1 cellular context compared by ENCODE assay signal in the genomic region with DNA sequence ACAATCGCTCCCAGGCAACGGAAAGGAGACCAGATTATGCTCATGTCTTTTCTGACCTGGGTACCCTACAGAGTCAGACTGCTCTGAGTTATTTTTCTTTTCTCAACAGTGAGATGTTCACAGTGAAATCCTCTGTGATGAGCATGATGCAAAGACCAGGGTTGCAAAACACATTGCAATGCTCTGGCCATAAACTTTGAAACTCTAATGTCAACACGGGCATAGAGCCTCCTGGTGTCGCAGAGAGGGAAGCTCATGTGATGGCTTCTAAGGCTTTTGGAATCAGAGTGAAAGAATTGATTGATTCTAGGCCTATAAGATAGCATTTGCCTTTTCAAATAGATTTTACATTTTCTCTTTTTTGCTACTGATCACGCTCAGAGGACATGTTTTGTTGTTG.
TF ChIP-seq lines count a peak whose summit lies in the region.

No MANE protein-coding gene starts in this region.

TF ChIP-seq in HepG2, 621 proteins besides CTCF, POLR2A, EP300 and RAD21 (continued from another document and continues in another):
- TF ChIP-seq, protein P1, sequence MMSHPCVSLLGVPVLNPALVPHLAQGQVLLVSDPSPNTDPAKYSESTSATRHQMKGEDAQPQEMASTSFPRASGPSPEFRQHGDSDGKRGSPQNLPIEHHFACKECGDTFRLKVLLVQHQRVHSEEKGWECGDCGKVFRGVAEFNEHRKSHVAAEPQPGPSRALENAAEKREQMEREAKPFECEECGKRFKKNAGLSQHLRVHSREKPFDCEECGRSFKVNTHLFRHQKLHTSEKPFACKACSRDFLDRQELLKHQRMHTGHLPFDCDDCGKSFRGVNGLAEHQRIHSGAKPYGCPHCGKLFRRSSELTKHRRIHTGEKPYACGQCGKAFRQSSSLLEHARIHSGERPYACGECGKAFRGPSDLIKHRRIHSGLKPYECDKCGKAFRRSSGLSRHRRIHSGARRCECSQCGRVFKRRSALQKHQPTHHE (CRISPR knock-in tag; IDR thresholded peaks at IDR 0.05; ENCODE audit: borderline replicate concordance), result no peak
- TF ChIP-seq, protein P2, sequence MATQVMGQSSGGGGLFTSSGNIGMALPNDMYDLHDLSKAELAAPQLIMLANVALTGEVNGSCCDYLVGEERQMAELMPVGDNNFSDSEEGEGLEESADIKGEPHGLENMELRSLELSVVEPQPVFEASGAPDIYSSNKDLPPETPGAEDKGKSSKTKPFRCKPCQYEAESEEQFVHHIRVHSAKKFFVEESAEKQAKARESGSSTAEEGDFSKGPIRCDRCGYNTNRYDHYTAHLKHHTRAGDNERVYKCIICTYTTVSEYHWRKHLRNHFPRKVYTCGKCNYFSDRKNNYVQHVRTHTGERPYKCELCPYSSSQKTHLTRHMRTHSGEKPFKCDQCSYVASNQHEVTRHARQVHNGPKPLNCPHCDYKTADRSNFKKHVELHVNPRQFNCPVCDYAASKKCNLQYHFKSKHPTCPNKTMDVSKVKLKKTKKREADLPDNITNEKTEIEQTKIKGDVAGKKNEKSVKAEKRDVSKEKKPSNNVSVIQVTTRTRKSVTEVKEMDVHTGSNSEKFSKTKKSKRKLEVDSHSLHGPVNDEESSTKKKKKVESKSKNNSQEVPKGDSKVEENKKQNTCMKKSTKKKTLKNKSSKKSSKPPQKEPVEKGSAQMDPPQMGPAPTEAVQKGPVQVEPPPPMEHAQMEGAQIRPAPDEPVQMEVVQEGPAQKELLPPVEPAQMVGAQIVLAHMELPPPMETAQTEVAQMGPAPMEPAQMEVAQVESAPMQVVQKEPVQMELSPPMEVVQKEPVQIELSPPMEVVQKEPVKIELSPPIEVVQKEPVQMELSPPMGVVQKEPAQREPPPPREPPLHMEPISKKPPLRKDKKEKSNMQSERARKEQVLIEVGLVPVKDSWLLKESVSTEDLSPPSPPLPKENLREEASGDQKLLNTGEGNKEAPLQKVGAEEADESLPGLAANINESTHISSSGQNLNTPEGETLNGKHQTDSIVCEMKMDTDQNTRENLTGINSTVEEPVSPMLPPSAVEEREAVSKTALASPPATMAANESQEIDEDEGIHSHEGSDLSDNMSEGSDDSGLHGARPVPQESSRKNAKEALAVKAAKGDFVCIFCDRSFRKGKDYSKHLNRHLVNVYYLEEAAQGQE (IDR thresholded peaks at IDR 0.05; ENCODE audit: borderline replicate concordance in 1 of 2, low read depth in 1 of 2, low read length in 2 of 2), result no peak
- no peak for TF ChIP-seq ISL2 (CRISPR knock-in tag; IDR thresholded peaks at IDR 0.05)
- TF ChIP-seq SMARCC2 (IDR thresholded peaks at IDR 0.05), result 0 out of 2 replicates have a peak, but pooled peaks have one; percentile 56
- peak; percentile 45; the same call in 1 of the 2 replicates for TF ChIP-seq FOXJ3 (CRISPR knock-in tag; IDR thresholded peaks at IDR 0.05; ENCODE audit: borderline replicate concordance)
- no peak for TF ChIP-seq RBFOX2 (IDR thresholded peaks at IDR 0.05; ENCODE audit: low read depth, low read length)
- no peak for TF ChIP-seq CBX5 (CRISPR knock-in tag; IDR thresholded peaks at IDR 0.05; ENCODE audit: borderline replicate concordance)
- no peak for TF ChIP-seq ATF1 (CRISPR knock-in tag; IDR thresholded peaks at IDR 0.05)
- TF ChIP-seq ZNF280B (CRISPR knock-in tag; IDR thresholded peaks at IDR 0.05; ENCODE audit: borderline replicate concordance), result no peak
- TF ChIP-seq ZNF674 (CRISPR knock-in tag; IDR thresholded peaks at IDR 0.05; ENCODE audit: low read depth), result no peak
- TF ChIP-seq SP140L (CRISPR knock-in tag; IDR thresholded peaks at IDR 0.05; ENCODE audit: borderline replicate concordance), result 0 out of 2 replicates have a peak, but pooled peaks have one; percentile 43
- no peak for TF ChIP-seq SALL2 (CRISPR knock-in tag; IDR thresholded peaks at IDR 0.05)
- no peak for TF ChIP-seq ZNF816 (CRISPR knock-in tag; IDR thresholded peaks at IDR 0.05; ENCODE audit: borderline replicate concordance)
- no peak for TF ChIP-seq ZNF7 (CRISPR knock-in tag; IDR thresholded peaks at IDR 0.05)
- TF ChIP-seq, protein P3, sequence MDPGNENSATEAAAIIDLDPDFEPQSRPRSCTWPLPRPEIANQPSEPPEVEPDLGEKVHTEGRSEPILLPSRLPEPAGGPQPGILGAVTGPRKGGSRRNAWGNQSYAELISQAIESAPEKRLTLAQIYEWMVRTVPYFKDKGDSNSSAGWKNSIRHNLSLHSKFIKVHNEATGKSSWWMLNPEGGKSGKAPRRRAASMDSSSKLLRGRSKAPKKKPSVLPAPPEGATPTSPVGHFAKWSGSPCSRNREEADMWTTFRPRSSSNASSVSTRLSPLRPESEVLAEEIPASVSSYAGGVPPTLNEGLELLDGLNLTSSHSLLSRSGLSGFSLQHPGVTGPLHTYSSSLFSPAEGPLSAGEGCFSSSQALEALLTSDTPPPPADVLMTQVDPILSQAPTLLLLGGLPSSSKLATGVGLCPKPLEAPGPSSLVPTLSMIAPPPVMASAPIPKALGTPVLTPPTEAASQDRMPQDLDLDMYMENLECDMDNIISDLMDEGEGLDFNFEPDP (CRISPR knock-in tag; conservative IDR thresholded peaks at IDR 0.05), result no peak
- TF ChIP-seq FOSL1 (CRISPR knock-in tag; IDR thresholded peaks at IDR 0.05; ENCODE audit: borderline replicate concordance), result no peak
- no peak for TF ChIP-seq ZBTB2 (CRISPR knock-in tag; IDR thresholded peaks at IDR 0.05; ENCODE audit: low read depth)
- TF ChIP-seq SIX1 (CRISPR knock-in tag; IDR thresholded peaks at IDR 0.05; ENCODE audit: borderline replicate concordance), result no peak
- TF ChIP-seq, protein P4, sequence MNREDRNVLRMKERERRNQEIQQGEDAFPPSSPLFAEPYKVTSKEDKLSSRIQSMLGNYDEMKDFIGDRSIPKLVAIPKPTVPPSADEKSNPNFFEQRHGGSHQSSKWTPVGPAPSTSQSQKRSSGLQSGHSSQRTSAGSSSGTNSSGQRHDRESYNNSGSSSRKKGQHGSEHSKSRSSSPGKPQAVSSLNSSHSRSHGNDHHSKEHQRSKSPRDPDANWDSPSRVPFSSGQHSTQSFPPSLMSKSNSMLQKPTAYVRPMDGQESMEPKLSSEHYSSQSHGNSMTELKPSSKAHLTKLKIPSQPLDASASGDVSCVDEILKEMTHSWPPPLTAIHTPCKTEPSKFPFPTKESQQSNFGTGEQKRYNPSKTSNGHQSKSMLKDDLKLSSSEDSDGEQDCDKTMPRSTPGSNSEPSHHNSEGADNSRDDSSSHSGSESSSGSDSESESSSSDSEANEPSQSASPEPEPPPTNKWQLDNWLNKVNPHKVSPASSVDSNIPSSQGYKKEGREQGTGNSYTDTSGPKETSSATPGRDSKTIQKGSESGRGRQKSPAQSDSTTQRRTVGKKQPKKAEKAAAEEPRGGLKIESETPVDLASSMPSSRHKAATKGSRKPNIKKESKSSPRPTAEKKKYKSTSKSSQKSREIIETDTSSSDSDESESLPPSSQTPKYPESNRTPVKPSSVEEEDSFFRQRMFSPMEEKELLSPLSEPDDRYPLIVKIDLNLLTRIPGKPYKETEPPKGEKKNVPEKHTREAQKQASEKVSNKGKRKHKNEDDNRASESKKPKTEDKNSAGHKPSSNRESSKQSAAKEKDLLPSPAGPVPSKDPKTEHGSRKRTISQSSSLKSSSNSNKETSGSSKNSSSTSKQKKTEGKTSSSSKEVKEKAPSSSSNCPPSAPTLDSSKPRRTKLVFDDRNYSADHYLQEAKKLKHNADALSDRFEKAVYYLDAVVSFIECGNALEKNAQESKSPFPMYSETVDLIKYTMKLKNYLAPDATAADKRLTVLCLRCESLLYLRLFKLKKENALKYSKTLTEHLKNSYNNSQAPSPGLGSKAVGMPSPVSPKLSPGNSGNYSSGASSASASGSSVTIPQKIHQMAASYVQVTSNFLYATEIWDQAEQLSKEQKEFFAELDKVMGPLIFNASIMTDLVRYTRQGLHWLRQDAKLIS (CRISPR knock-in tag; IDR thresholded peaks at IDR 0.05), result no peak
- TF ChIP-seq ZFYVE20 (CRISPR knock-in tag; IDR thresholded peaks at IDR 0.05; ENCODE audit: borderline replicate concordance, low read depth), result no peak
- TF ChIP-seq ZNF773 (CRISPR knock-in tag; IDR thresholded peaks at IDR 0.05; ENCODE audit: borderline replicate concordance), result no peak
- TF ChIP-seq KAT8 (CRISPR knock-in tag; IDR thresholded peaks at IDR 0.05), result 0 out of 2 replicates have a peak, but pooled peaks have one; percentile 25
- TF ChIP-seq PCBP2 (optimal IDR thresholded peaks at IDR 0.05; ENCODE audit: low read depth, low read length, poor library complexity, severe bottlenecking), result no peak
- TF ChIP-seq TBX3 (IDR thresholded peaks at IDR 0.05; ENCODE audit: borderline replicate concordance), result no peak
- TF ChIP-seq ZNF251 (CRISPR knock-in tag; IDR thresholded peaks at IDR 0.05), result no peak
- TF ChIP-seq ZBTB7A (CRISPR knock-in tag; IDR thresholded peaks at IDR 0.05), result no peak
- no peak for TF ChIP-seq CBX2 (IDR thresholded peaks at IDR 0.05; ENCODE audit: low read depth, low read length)
- TF ChIP-seq CBX2 (CRISPR knock-in tag; IDR thresholded peaks at IDR 0.05; ENCODE audit: low read depth), result no peak
- TF ChIP-seq ZNF792 (CRISPR knock-in tag; IDR thresholded peaks at IDR 0.05), result no peak
- TF ChIP-seq NFYB (CRISPR knock-in tag; IDR thresholded peaks at IDR 0.05), result no peak
- no peak for TF ChIP-seq ZBTB34 (CRISPR knock-in tag; IDR thresholded peaks at IDR 0.05)
- TF ChIP-seq, protein P5, sequence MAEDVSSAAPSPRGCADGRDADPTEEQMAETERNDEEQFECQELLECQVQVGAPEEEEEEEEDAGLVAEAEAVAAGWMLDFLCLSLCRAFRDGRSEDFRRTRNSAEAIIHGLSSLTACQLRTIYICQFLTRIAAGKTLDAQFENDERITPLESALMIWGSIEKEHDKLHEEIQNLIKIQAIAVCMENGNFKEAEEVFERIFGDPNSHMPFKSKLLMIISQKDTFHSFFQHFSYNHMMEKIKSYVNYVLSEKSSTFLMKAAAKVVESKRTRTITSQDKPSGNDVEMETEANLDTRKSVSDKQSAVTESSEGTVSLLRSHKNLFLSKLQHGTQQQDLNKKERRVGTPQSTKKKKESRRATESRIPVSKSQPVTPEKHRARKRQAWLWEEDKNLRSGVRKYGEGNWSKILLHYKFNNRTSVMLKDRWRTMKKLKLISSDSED (CRISPR knock-in tag; IDR thresholded peaks at IDR 0.05), result no peak
- TF ChIP-seq ZNF232 (CRISPR knock-in tag; IDR thresholded peaks at IDR 0.05; ENCODE audit: borderline replicate concordance), result no peak
- no peak for TF ChIP-seq CREM (IDR thresholded peaks at IDR 0.05)
- no peak for TF ChIP-seq CREM (CRISPR knock-in tag; IDR thresholded peaks at IDR 0.05)
- no peak for TF ChIP-seq ZNF772 (CRISPR knock-in tag; IDR thresholded peaks at IDR 0.05)
- TF ChIP-seq ZNF263 (CRISPR knock-in tag; IDR thresholded peaks at IDR 0.05), result no peak
- TF ChIP-seq IRF9 (CRISPR knock-in tag; IDR thresholded peaks at IDR 0.05; ENCODE audit: borderline replicate concordance), result no peak
- TF ChIP-seq MAX (IDR thresholded peaks at IDR 0.05), result peak; percentile 34; the same call in 1 of the 2 replicates
- no peak for TF ChIP-seq ZNF501 (CRISPR knock-in tag; IDR thresholded peaks at IDR 0.05)
- no peak for TF ChIP-seq ZNF589 (CRISPR knock-in tag; conservative IDR thresholded peaks at IDR 0.05)
- TF ChIP-seq ELK4 (CRISPR knock-in tag; IDR thresholded peaks at IDR 0.05; ENCODE audit: borderline replicate concordance), result no peak
